14 cellular contexts compared by ENCODE assay signal in genomic region chr3:114308377-114308776, GRCh38.
DNase-seq lines count a peak whose midpoint lies in the region; ATAC-seq and FAIRE-seq lines count a peak whose summit lies in the region.
"Had no signal": no experiment of that assay in that cellular context is flagged by ENCODE, and none has a peak within 500 bp of the region (broad histone marks: within the 10 kb centered on the region; RNA-seq: fewer than 3 reads in every experiment).

No MANE protein-coding gene starts in this region.

- H3K27me3 Mint-ChIP-seq in T-helper 2 cell treated with Interferon-gamma antibody and Interleukin-4, amounts not matched to agents 5 μg/mL and 100 μg/mL, for 36 hours (ENCODE audit: low read depth), result no peaks in the 10 kb centered on the region

- peak overlapping the region; percentile 65 for H3K4me2 ChIP-seq in BLaER1
- H3K4me2 ChIP-seq: KMS-11 had no signal

- no peaks in the 10 kb centered on the region for H3K9me3 ChIP-seq in BLaER1
- H3K9me3 ChIP-seq: SJSA1 had no signal

- FAIRE-seq in GM19239 (lab: Jason Lieb, UNC), result peak; percentile 63
- FAIRE-seq: kidney had no signal

- peak overlapping the region; percentile 8; the same call in 1 of the 2 replicates for H3K9ac ChIP-seq in BLaER1
- H3K9ac ChIP-seq: KMS-11 had no signal

- H3K36me3 ChIP-seq in BLaER1, result no peaks in the 10 kb centered on the region
- H3K36me3 ChIP-seq: SJSA1 had no signal

- H3K4me1 ChIP-seq in BLaER1, result peaks cover 12% of the 10 kb centered on the region
- H3K4me1 ChIP-seq: SJSA1 had no signal

- H3K36me3 Mint-ChIP-seq in T-helper 2 cell treated with Interferon-gamma antibody and Interleukin-4, amounts not matched to agents 5 μg/mL and 100 μg/mL, for 36 hours (ENCODE audit: low read depth), result no peaks in the 10 kb centered on the region

- no peaks in the 10 kb centered on the region for H3K27me3 ChIP-seq in BLaER1
- H3K27me3 ChIP-seq: SJSA1 had no signal

- H3K9me3 Mint-ChIP-seq in T-helper 2 cell treated with Interferon-gamma antibody and Interleukin-4, amounts not matched to agents 5 μg/mL and 100 μg/mL, for 36 hours, result no peaks in the 10 kb centered on the region

- H4K20me1 ChIP-seq in BLaER1, result no peaks in the 10 kb centered on the region

- DNase-seq in GM19239 (ENCODE audit: insufficient read length, low spot score), result no peak
- DNase-seq in T-helper 2 cell treated with Interferon-gamma antibody and Interleukin-4, amounts not matched to agents 5 μg/mL and 100 μg/mL, for 36 hours (ENCODE audit: low spot score), result no peak
- no peak for DNase-seq in NCI-H526 treated with DMSO at 0.1 percent for 48 hours (lab: John Stamatoyannopoulos, UW)
- no peak for DNase-seq in NCI-H1105 (lab: John Stamatoyannopoulos, UW)
- no peak for DNase-seq in NCI-H345 treated with DMSO at 0.1 percent for 48 hours (lab: John Stamatoyannopoulos, UW; ENCODE audit: unreplicated experiment)
- DNase-seq: AML-193, GOT3, kidney, NCI-H345 had no signal

- no peak overlapping the region for H3K27ac ChIP-seq in BLaER1
- H3K27ac ChIP-seq: KMS-11, SJSA1 had no signal

- H3K4me1 Mint-ChIP-seq in T-helper 2 cell treated with Interferon-gamma antibody and Interleukin-4, amounts not matched to agents 5 μg/mL and 100 μg/mL, for 36 hours (ENCODE audit: low read depth), result peaks cover 22% of the 10 kb centered on the region

- no peak overlapping the region for H3K4me3 ChIP-seq in BLaER1
- H3K4me3 ChIP-seq: SJSA1 had no signal

- peak overlapping the region; percentile 2 for H3K4me3 Mint-ChIP-seq in T-helper 2 cell treated with Interferon-gamma antibody and Interleukin-4, amounts not matched to agents 5 μg/mL and 100 μg/mL, for 36 hours

- H3K27ac Mint-ChIP-seq in T-helper 2 cell treated with Interferon-gamma antibody and Interleukin-4, amounts not matched to agents 5 μg/mL and 100 μg/mL, for 36 hours, result peak overlapping the region; percentile 76

- ATAC-seq in HG02943 (IDR thresholded peaks at IDR 0.05; ENCODE audit: low read depth, unreplicated experiment) (peak; percentile 9), GM19452 (IDR thresholded peaks at IDR 0.05; ENCODE audit: unreplicated experiment) (no peak)
